ENCODE assay signal across 23 cellular contexts in genomic region chr9:92561374-92562329, GRCh38. TPM values are rescaled to one million over a fixed set of nuclear protein-coding genes. Genes with fewer than 3 reads are reported as not detected.
A peak's percentile ranks its signal among the peaks of the same experiment; 100 is the strongest.
DNase-seq lines count a peak whose midpoint lies in the region; ATAC-seq and TF ChIP-seq lines count a peak whose summit lies in the region.
"Had no signal": no experiment of that assay in that cellular context is flagged by ENCODE, and none has a peak within 500 bp of the region (broad histone marks: within the 10 kb centered on the region; RNA-seq: fewer than 3 reads in every experiment).

No MANE protein-coding gene starts in this region.

- intact Hi-C loops in IMR-90 (cut with micrococcal nuclease) (no loop called here), heart left ventricle (cut with DNase I) (no loop called here), sciatic nerve (cut with DNase I) (no loop called here), stomach (cut with DNase I; ENCODE audit: low total_unique reads) (no loop called here)

- peaks cover 14% of the 10 kb centered on the region for H3K4me1 ChIP-seq in IMR-90 (ENCODE audit: control insufficient read depth, insufficient read depth, low read length)
- peaks cover 11% of the 10 kb centered on the region for H3K4me1 ChIP-seq in hepatocyte (ENCODE audit: insufficient read depth)
- H3K4me1 ChIP-seq in heart left ventricle: peaks cover 0 to 38% (median 5%) of the 10 kb centered on the region in 12 donors
- peaks cover 0 to 18% (median 0%) of the 10 kb centered on the region in 4 donors for H3K4me1 ChIP-seq in stomach
- H3K4me1 ChIP-seq: lower lobe of right lung, spleen had no signal

- peak overlapping the region; percentile 17; the same call in 1 of the 2 replicates for H2AK5ac ChIP-seq in IMR-90 (ENCODE audit: low read depth, low read length)

- CTCF ChIA-PET in AG04450 (lab: Charles Lee): interaction anchor here (1.2 kb wide), 1 partner anchor 25 kb away, joined by 3 read pairs; the partner anchor contains the start of gene ECM2
- CTCF ChIA-PET in IMR-90 (lab: Yijun Ruan, JAX): interaction anchor here (0.7 to 1.2 kb wide), 2 partner anchors 28 to 233 kb away, joined by 3 read pairs; no protein-coding TSS in a partner anchor

- peak overlapping the region; percentile 81 for H4K91ac ChIP-seq in IMR-90 (ENCODE audit: insufficient read depth, low read depth, low read length)

- H3K27me3 ChIP-seq in AG04450 (ENCODE audit: control insufficient read depth, insufficient read depth, low read length): no peaks in the 10 kb centered on the region
- H3K27me3 ChIP-seq in IMR-90 (ENCODE audit: control insufficient read depth, insufficient read depth, low read length): no peaks in the 10 kb centered on the region; the same call in 1 of the 2 replicates
- H3K27me3 ChIP-seq in hepatocyte: no peaks in the 10 kb centered on the region
- H3K27me3 ChIP-seq in heart left ventricle: no peaks in the 10 kb centered on the region
- H3K27me3 ChIP-seq in stomach: no peaks in the 10 kb centered on the region
- H3K27me3 ChIP-seq: brain microvascular endothelial cell, spleen had no signal

- H3K56ac ChIP-seq in IMR-90 (ENCODE audit: extremely low read depth, insufficient read depth, low read length): no peak overlapping the region

- H3K27ac ChIP-seq in AG04450 (ENCODE audit: low read depth, low read length): no peak overlapping the region
- H3K27ac ChIP-seq in IMR-90 (ENCODE audit: insufficient read depth, low read length): peak overlapping the region; percentile 28; the same call in 1 of the 2 replicates
- H3K27ac ChIP-seq in hepatocyte: peak overlapping the region; percentile 56
- H3K27ac ChIP-seq in heart left ventricle: peak overlapping the region in 5 of 12 donors; percentile 30 to 75 (median 68)
- peak overlapping the region in 2 of 5 donors; percentile 16 to 48 for H3K27ac ChIP-seq in stomach
- H3K27ac ChIP-seq: brain microvascular endothelial cell, lower lobe of right lung, spleen, thoracic aorta had no signal

- peak overlapping the region; percentile 22 for H3K14ac ChIP-seq in IMR-90 (replicated peaks; ENCODE audit: low read depth, low read length)

- H3K9ac ChIP-seq in IMR-90 (ENCODE audit: low read depth, low read length): no peak overlapping the region

- H3K23ac ChIP-seq in IMR-90 (ENCODE audit: low read depth, low read length): peak overlapping the region; percentile 8

- H4K5ac ChIP-seq in IMR-90 (ENCODE audit: low read depth, low read length): no peak overlapping the region

- 0 out of 2 replicates have a peak overlapping the region, but pooled peaks have one; percentile 30 for H3K4me2 ChIP-seq in IMR-90 (ENCODE audit: low read depth, low read length)
- H3K4me2 ChIP-seq in hepatocyte: peak overlapping the region; percentile 28

- peak overlapping the region; percentile 47; the same call in 1 of the 2 replicates for H3K18ac ChIP-seq in IMR-90 (ENCODE audit: low read depth, low read length)

- no CpG with 5 or more reads among the region's 5 CpGs for WGBS in IMR-90 (ENCODE audit: extremely low coverage in 2 of 2, insufficient read length in 1 of 2), 2 experiments
- 90% methylated on average over 5 of the region's 5 CpGs for WGBS in hepatocyte (ENCODE audit: low lambda C conversion rate, missing lambda C conversion rate)
- 86 to 92% (median 90%) methylated on average over 5 of the region's 5 CpGs for WGBS in heart left ventricle, 4 donors
- WGBS in stomach, 5 donors: 71 to 92% (median 86%) methylated on average over 4 to 5 of the region's 5 CpGs

- peaks cover 5% of the 10 kb centered on the region for H3K9me1 ChIP-seq in IMR-90 (ENCODE audit: insufficient read depth, low read length)

- H3K9me3 ChIP-seq in AG04450 (ENCODE audit: control insufficient read depth, insufficient read depth, low read length) (no peaks in the 10 kb centered on the region), IMR-90 (ENCODE audit: control insufficient read depth, insufficient read depth, low read length) (no peaks in the 10 kb centered on the region; the same call in 1 of the 2 replicates), hepatocyte (ENCODE audit: low read depth) (no peaks in the 10 kb centered on the region), heart left ventricle (peaks cover 0 to 10% (median 1%) of the 10 kb centered on the region in 12 donors), stomach (peaks cover 0 to 6% (median 0%) of the 10 kb centered on the region in 4 donors)
- H3K9me3 ChIP-seq: thoracic aorta had no signal

- H2BK120ac ChIP-seq in IMR-90 (ENCODE audit: low read depth, low read length): peak overlapping the region; percentile 68

- H2BK15ac ChIP-seq in IMR-90 (ENCODE audit: low read depth, low read length): peak overlapping the region; percentile 96; the same call in 2 of the 3 replicates

- DNase-seq in AG04450 (ENCODE audit: low read depth, low spot score): peak; percentile 32
- peak; percentile 74 for DNase-seq in IMR-90
- peak; percentile 62 for DNase-seq in astrocyte of the cerebellum (ENCODE audit: low read depth)
- DNase-seq in hepatocyte (ENCODE audit: low spot score): no peak
- no peak for DNase-seq in heart left ventricle
- no peak for DNase-seq in activated naive CD4-positive, alpha-beta T cell treated with Interleukin-2 at 50 U/mL for 16 hours
- no peak for DNase-seq in sciatic nerve (ENCODE audit: low spot score)
- DNase-seq in stomach: no peak
- DNase-seq: activated CD8-positive, alpha-beta T cell treated with anti-CD3 and anti-CD28 coated beads, Interleukin-2, amount 10 ng/mL, durations not matched to agents 7 days and 5 days; activated T-cell treated with anti-CD3 and anti-CD28 coated beads, Interleukin-2, amount 50 U/mL, for 48 hours; brain microvascular endothelial cell; CD8-positive, alpha-beta T cell; glutamatergic neuron; lower lobe of right lung; naive thymus-derived CD4-positive, alpha-beta T cell; NCI-H1694 treated with DMSO at 0.1 percent for 48 hours; NCI-H446; spleen; T-helper 17 cell had no signal

- in situ Hi-C loops in IMR-90 (cut with MboI; ENCODE audit: low sequenced_read_pairs) (no loop called here), astrocyte of the cerebellum (cut with HindIII; ENCODE audit: low sequenced_read_pairs) (no loop called here)

- H2AFZ ChIP-seq in IMR-90 (replicated peaks; ENCODE audit: low read length, poor library complexity) (no peak overlapping the region), hepatocyte (no peak overlapping the region)

- H3K9me2 ChIP-seq in hepatocyte (replicated peaks; ENCODE audit: insufficient read depth): no peaks in the 10 kb centered on the region

- no peaks in the 10 kb centered on the region for H3K79me2 ChIP-seq in hepatocyte

- no peak for TF ChIP-seq EP300 in stomach (IDR thresholded peaks at IDR 0.05)

- no peak for TF ChIP-seq CTCF in AG04450 (IDR thresholded peaks at IDR 0.05; ENCODE audit: low read depth, low read length)
- TF ChIP-seq CTCF in IMR-90 (conservative IDR thresholded peaks at IDR 0.05; ENCODE audit: low read depth, low read length): no peak
- no peak for TF ChIP-seq CTCF in astrocyte of the cerebellum (IDR thresholded peaks at IDR 0.05; ENCODE audit: low read depth, low read length, missing control alignments)
- no peak for TF ChIP-seq CTCF in hepatocyte (IDR thresholded peaks at IDR 0.05; ENCODE audit: poor library complexity)
- TF ChIP-seq CTCF in heart left ventricle (IDR thresholded peaks at IDR 0.05): no peak
- no peak for TF ChIP-seq CTCF in stomach (IDR thresholded peaks at IDR 0.05)

- H4K20me1 ChIP-seq in IMR-90 (ENCODE audit: insufficient read depth, low read length): no peaks in the 10 kb centered on the region; the same call in 1 of the 2 replicates
- H4K20me1 ChIP-seq in hepatocyte (ENCODE audit: insufficient read depth, poor library complexity, severe bottlenecking): no peaks in the 10 kb centered on the region

- H2BK5ac ChIP-seq in IMR-90 (ENCODE audit: low read depth, low read length, poor library complexity, severe bottlenecking): no peak overlapping the region

- 0 out of 2 replicates have a peak, but pooled peaks have one; percentile 9 for ATAC-seq in IMR-90 (ENCODE audit: low read depth)
- no peak for ATAC-seq in heart left ventricle
- no peak for ATAC-seq in sciatic nerve
- ATAC-seq: activated CD8-positive, alpha-beta T cell treated with anti-CD3 and anti-CD28 coated beads, Interleukin-2, amount 10 ng/mL, durations not matched to agents 7 days and 5 days; CD8-positive, alpha-beta T cell; HepG2; lower lobe of right lung; naive thymus-derived CD4-positive, alpha-beta T cell; Right ventricle myocardium inferior; T-helper 17 cell had no signal

- POLR2A ChIA-PET in AG04450 (lab: Yijun Ruan, JAX): interaction anchor here (0.6 to 1.2 kb wide), 4 partner anchors 23 to 108 kb away, joined by 3 to 9 read pairs (median 6); partner anchors contain the start of gene IPPK
- POLR2A ChIA-PET in IMR-90 (lab: Charles Lee; ENCODE audit: unreplicated experiment): no interaction called here

- no peak for TF ChIP-seq POLR2A in IMR-90 (IDR thresholded peaks at IDR 0.05; ENCODE audit: low read depth, low read length)
- no peak for TF ChIP-seq POLR2A in heart left ventricle (IDR thresholded peaks at IDR 0.05)
- no peak for TF ChIP-seq POLR2A in stomach (IDR thresholded peaks at IDR 0.05)

- BruUV-seq in IMR-90 (replicated peaks; lab: Mats Ljungman, UMichigan): no TSS peak

- dilution Hi-C loops in IMR-90 (cut with HindIII; ENCODE audit: low sequenced_read_pairs, unreplicated experiment): no loop called here

- peak overlapping the region; percentile 46 for H3K4ac ChIP-seq in IMR-90 (ENCODE audit: low read depth, low read length)

- no peaks in the 10 kb centered on the region for H3K36me3 ChIP-seq in IMR-90 (ENCODE audit: control insufficient read depth, insufficient read depth, low read length)
- H3K36me3 ChIP-seq in hepatocyte (replicated peaks; ENCODE audit: insufficient read depth, low read depth): no peaks in the 10 kb centered on the region
- H3K36me3 ChIP-seq in heart left ventricle: no peaks in the 10 kb centered on the region
- H3K36me3 ChIP-seq in stomach: no peaks in the 10 kb centered on the region
- H3K36me3 ChIP-seq: brain microvascular endothelial cell, lower lobe of right lung, spleen, thoracic aorta had no signal

- H3K4me3 ChIP-seq in AG04450 (ENCODE audit: low read depth, low read length) (no peak overlapping the region), IMR-90 (ENCODE audit: insufficient read depth, low read depth, low read length) (no peak overlapping the region), astrocyte of the cerebellum (ENCODE audit: low read depth, low read length) (no peak overlapping the region), hepatocyte (no peak overlapping the region), heart left ventricle (no peak overlapping the region), stomach (no peak overlapping the region)
- H3K4me3 ChIP-seq: lower lobe of right lung, spleen, thoracic aorta had no signal

- no peaks in the 10 kb centered on the region for H3K79me1 ChIP-seq in IMR-90 (ENCODE audit: low read depth in 1 of 2, low read length in 2 of 2)

- H4K8ac ChIP-seq in IMR-90 (ENCODE audit: low read depth in 2 of 2, low read length in 2 of 2): peak overlapping the region; percentile 13 to 17; a peak in 1 of 4 replicates

- no peak overlapping the region for H2AK9ac ChIP-seq in IMR-90 (replicated peaks; ENCODE audit: low read depth, low read length, poor library complexity)

- TF ChIP-seq RAD21 in IMR-90 (IDR thresholded peaks at IDR 0.05; ENCODE audit: low read length): no peak

- H2BK20ac ChIP-seq in IMR-90 (ENCODE audit: low read depth, low read length): peak overlapping the region; percentile 53

RNA-seq across cellular contexts. Expression of gene ECM2, which starts 25.9 kb away (rescaled TPM):
- 1.6 and 2.2 TPM in 2 replicates for polyA plus RNA-seq in AG04450 (2011; rRNA removed)
- polyA minus RNA-seq in AG04450 (2011; rRNA and poly(A)+ RNA removed): 0.64 and 0.87 TPM in 2 replicates
- under 0.01 and 0.36 TPM in 2 replicates for total RNA-seq in IMR-90 (2012; rRNA removed)
- polyA plus RNA-seq in IMR-90 (2012; rRNA removed): 0.26 TPM in 2 replicates
- polyA plus RNA-seq in IMR-90 (2012; cell fraction: cytosol; rRNA removed): 0.06 and 0.09 TPM in 2 replicates
- 0.08 and 0.50 TPM in 2 replicates for polyA plus RNA-seq in IMR-90 (2012; cell fraction: nucleus; rRNA removed; ENCODE audit: low replicate concordance)
- 15.9 and 20.8 TPM in 2 replicates for total RNA-seq in hepatocyte
- 1.1 and 4.0 TPM in 2 replicates for polyA plus RNA-seq in hepatocyte
- total RNA-seq in heart left ventricle: 10 to 100 TPM in 5 of 9 donors, 1 to 10 TPM in 4; 3.1 to 32.4 (median 10.1) TPM
- polyA plus RNA-seq in heart left ventricle: 1 to 10 TPM; 1.6 to 4.4 TPM
- 62.0 TPM for total RNA-seq in sciatic nerve
- 10 to 100 TPM in 1 of 5 donors, 1 to 10 TPM in 1, under 1 TPM in 1, not detected in 2; 0.14 to 22.6 (median 1.2) TPM for total RNA-seq in stomach
- 1 to 10 TPM in 1 of 3 donors, under 1 TPM in 2; 0.37 to 1.2 (median 0.90) TPM for polyA plus RNA-seq in stomach
- total RNA-seq: activated CD8-positive, alpha-beta T cell treated with anti-CD3 and anti-CD28 coated beads, Interleukin-2, amount 10 ng/mL, durations not matched to agents 7 days and 5 days; CD8-positive, alpha-beta T cell; H1; HepG2; naive thymus-derived CD4-positive, alpha-beta T cell; T-helper 17 cell had no signal
- polyA plus RNA-seq: H1; naive thymus-derived CD4-positive, alpha-beta T cell had no signal

Comparison
In these comparisons a context has a peak if more than half of its experiments do, and no peak if none do; other contexts are left out.
1. DNase-seq: peak in AG04450 (single experiment), IMR-90 (single experiment) and astrocyte of the cerebellum (single experiment); none in hepatocyte (single experiment), heart left ventricle (0 of 5), activated naive CD4-positive, alpha-beta T cell treated with Interleukin-2 at 50 U/mL for 16 hours (single experiment), sciatic nerve (single experiment) and stomach (single experiment).